ENCODE assay signal across 10 cellular contexts in the genomic region with DNA sequence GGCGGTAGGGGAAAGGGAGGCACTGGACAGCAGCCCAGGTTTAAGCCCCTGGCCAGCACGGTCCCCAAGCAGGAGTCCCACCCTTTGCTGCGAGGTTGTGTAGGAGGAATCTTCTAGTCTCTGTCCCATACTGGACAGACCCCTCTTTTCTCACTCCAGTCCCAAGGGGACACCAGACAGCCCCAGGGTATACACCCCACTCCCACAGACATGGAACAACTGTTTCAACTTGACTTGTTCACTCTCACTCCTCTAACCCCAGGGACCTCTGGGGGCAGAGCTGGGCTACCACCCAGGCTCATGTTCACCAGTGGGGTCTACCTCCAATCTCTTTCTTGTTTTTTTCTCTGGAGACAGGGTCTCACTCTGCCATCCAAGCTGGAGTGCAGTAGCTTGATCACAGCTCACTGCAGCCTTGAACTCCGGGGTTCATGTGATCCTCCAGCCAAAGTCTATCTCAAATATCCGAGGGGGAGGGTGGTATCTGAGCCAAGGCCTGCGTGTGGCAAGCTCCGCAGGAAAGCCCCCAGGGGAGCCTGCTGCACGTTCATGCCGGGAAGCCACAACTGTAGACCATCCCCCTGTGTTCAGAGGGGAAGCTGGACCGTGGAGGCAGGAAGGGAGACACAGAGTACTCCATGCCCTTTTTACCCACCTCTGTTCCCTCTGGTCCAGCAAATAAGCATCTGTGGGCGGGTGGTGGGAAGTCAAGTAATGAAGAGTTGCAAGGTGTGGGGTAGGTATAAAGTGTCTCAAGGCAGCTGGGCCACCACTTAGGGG. TPM values are rescaled to one million over a fixed set of nuclear protein-coding genes. Genes with fewer than 3 reads are reported as not detected.
DNase-seq lines count a peak whose midpoint lies in the region; ATAC-seq and TF ChIP-seq lines count a peak whose summit lies in the region.
"Had no signal": no experiment of that assay in that cellular context is flagged by ENCODE, and none has a peak within 500 bp of the region (broad histone marks: within the 10 kb centered on the region; RNA-seq: fewer than 3 reads in every experiment).

No MANE protein-coding gene starts in this region.

- H3F3A ChIP-seq in OCI-LY1 (ENCODE audit: insufficient read depth, low read length) (no peaks in the 10 kb centered on the region), smooth muscle cell (ENCODE audit: low read depth) (no peaks in the 10 kb centered on the region)

- H3K4me2 ChIP-seq in OCI-LY1 (ENCODE audit: low read length) (peak overlapping the region; percentile 94), parathyroid adenoma (ENCODE audit: low read length) (peak overlapping the region; percentile 100), smooth muscle cell (no peak overlapping the region)

- no peaks in the 10 kb centered on the region for H4K20me1 ChIP-seq in OCI-LY1 (ENCODE audit: insufficient read depth, low read length)
- peaks cover 12% of the 10 kb centered on the region for H4K20me1 ChIP-seq in smooth muscle cell (ENCODE audit: low read depth)

- H3K4me3 ChIP-seq in GM08714 (ENCODE audit: low read length) (peak overlapping the region; percentile 98), OCI-LY1 (ENCODE audit: low read depth, low read length, poor library complexity, severe bottlenecking) (peak overlapping the region; percentile 92), epithelial cell of proximal tubule (ENCODE audit: low read depth, low read length) (peak overlapping the region; percentile 68), parathyroid adenoma (ENCODE audit: low read depth, low read length) (peak overlapping the region; percentile 5), smooth muscle cell (no peak overlapping the region)
- H3K4me3 ChIP-seq: SJSA1 had no signal

- TF ChIP-seq CTCF in OCI-LY1 (IDR thresholded peaks at IDR 0.05; ENCODE audit: low read length) (no peak), epithelial cell of proximal tubule (conservative IDR thresholded peaks at IDR 0.05; ENCODE audit: low read depth, low read length) (no peak), parathyroid adenoma (IDR thresholded peaks at IDR 0.05) (no peak), smooth muscle cell (IDR thresholded peaks at IDR 0.05; ENCODE audit: borderline replicate concordance, insufficient read depth, poor library complexity, severe bottlenecking) (no peak)

- no peak for DNase-seq in epithelial cell of proximal tubule (ENCODE audit: low read depth)
- no peak for DNase-seq in mesenteric fat pad (ENCODE audit: low spot score)
- DNase-seq in HuH-7.5 (ENCODE audit: low spot score): no peak
- no peak for DNase-seq in smooth muscle cell (lab: John Stamatoyannopoulos, UW; ENCODE audit: unreplicated experiment)

- no peak overlapping the region for H2AFZ ChIP-seq in OCI-LY1 (ENCODE audit: low read length)
- no peak overlapping the region for H2AFZ ChIP-seq in parathyroid adenoma
- H2AFZ ChIP-seq in smooth muscle cell (ENCODE audit: low read depth): no peak overlapping the region

- H3K36me3 ChIP-seq in OCI-LY1 (ENCODE audit: insufficient read depth, low read length): peaks cover 35% of the 10 kb centered on the region
- no peaks in the 10 kb centered on the region for H3K36me3 ChIP-seq in parathyroid adenoma (ENCODE audit: control insufficient read depth, insufficient read depth, low read length)
- no peaks in the 10 kb centered on the region for H3K36me3 ChIP-seq in smooth muscle cell (ENCODE audit: low read depth)

- peak overlapping the region; percentile 88; the same call in 1 of the 2 replicates for H3K9ac ChIP-seq in OCI-LY1 (ENCODE audit: low read length)
- no peak overlapping the region for H3K9ac ChIP-seq in parathyroid adenoma
- H3K9ac ChIP-seq in smooth muscle cell (ENCODE audit: low read depth): no peak overlapping the region

- peaks cover 26% of the 10 kb centered on the region for H3K4me1 ChIP-seq in OCI-LY1 (ENCODE audit: insufficient read depth, low read length, severe bottlenecking)
- H3K4me1 ChIP-seq in parathyroid adenoma: no peaks in the 10 kb centered on the region
- H3K4me1 ChIP-seq in smooth muscle cell (ENCODE audit: low read depth): no peaks in the 10 kb centered on the region

- H3K9me3 ChIP-seq in OCI-LY1 (ENCODE audit: low read length) (no peaks in the 10 kb centered on the region), parathyroid adenoma (ENCODE audit: control insufficient read depth, low read length) (no peaks in the 10 kb centered on the region), smooth muscle cell (replicated peaks; ENCODE audit: low read depth) (no peaks in the 10 kb centered on the region)
- H3K9me3 ChIP-seq: body of pancreas, SJSA1 had no signal

- WGBS in smooth muscle cell (ENCODE audit: low lambda C conversion rate): 85% methylated on average over 11 of the region's 11 CpGs

- H3K27ac ChIP-seq in OCI-LY1 (ENCODE audit: low read depth, low read length, poor library complexity, severe bottlenecking) (peak overlapping the region; percentile 42), parathyroid adenoma (no peak overlapping the region), smooth muscle cell (ENCODE audit: low read depth) (no peak overlapping the region)
- H3K27ac ChIP-seq: SJSA1 had no signal

- H3K27me3 ChIP-seq in OCI-LY1 (ENCODE audit: insufficient read depth, low read length) (no peaks in the 10 kb centered on the region), parathyroid adenoma (ENCODE audit: control insufficient read depth, insufficient read depth, low read length) (no peaks in the 10 kb centered on the region), smooth muscle cell (ENCODE audit: low read depth) (no peaks in the 10 kb centered on the region)
- H3K27me3 ChIP-seq: body of pancreas, SJSA1 had no signal

- no peak for ATAC-seq in GM21423 (IDR thresholded peaks at IDR 0.05; ENCODE audit: unreplicated experiment)
- ATAC-seq: body of pancreas had no signal

- H3K9me2 ChIP-seq in OCI-LY1 (ENCODE audit: low read depth, low read length): no peaks in the 10 kb centered on the region

- peaks cover 10% of the 10 kb centered on the region for H3K79me2 ChIP-seq in OCI-LY1 (ENCODE audit: insufficient read depth, low read length)
- H3K79me2 ChIP-seq in parathyroid adenoma: no peaks in the 10 kb centered on the region
- H3K79me2 ChIP-seq in smooth muscle cell (ENCODE audit: low read depth): peaks cover 8% of the 10 kb centered on the region

RNA-seq across cellular contexts. Expression of gene PTGES2, which starts 1.8 kb away (rescaled TPM):
- 58.5 and 91.0 TPM in 2 replicates for total RNA-seq in epithelial cell of proximal tubule
- 59.5 TPM for total RNA-seq in mesenteric fat pad
- 20.7 and 31.5 TPM in 2 replicates for total RNA-seq in smooth muscle cell
- polyA plus RNA-seq in smooth muscle cell: 78.6 and 102 TPM in 2 replicates

RNA-seq across cellular contexts. Expression of gene LCN2, which starts 23.5 kb away (rescaled TPM):
- 45.7 and 106 TPM in 2 replicates for total RNA-seq in epithelial cell of proximal tubule
- 0.64 TPM for total RNA-seq in mesenteric fat pad
- not detected in 2 replicates for total RNA-seq in smooth muscle cell
- 0.38 TPM in 1 of 2 replicates, not detected in the other for polyA plus RNA-seq in smooth muscle cell
- total RNA-seq: SJSA1 had no signal

RNA-seq across cellular contexts. Expression of gene BBLN, which starts 34.3 kb away (rescaled TPM):
- 194 and 269 TPM in 2 replicates for total RNA-seq in epithelial cell of proximal tubule
- 63.7 TPM for total RNA-seq in mesenteric fat pad
- total RNA-seq in smooth muscle cell: 209 and 229 TPM in 2 replicates
- 119 and 133 TPM in 2 replicates for polyA plus RNA-seq in smooth muscle cell

RNA-seq across cellular contexts. Expression of gene SLC25A25, which starts 57.7 kb away (rescaled TPM):
- total RNA-seq in epithelial cell of proximal tubule (7.3 and 12.2 TPM in 2 replicates), mesenteric fat pad (89.5 TPM), smooth muscle cell (15.7 and 20.6 TPM in 2 replicates)
- 19.9 and 20.5 TPM in 2 replicates for polyA plus RNA-seq in smooth muscle cell

RNA-seq across cellular contexts. Expression of gene NAIF1, which starts 58.6 kb away (rescaled TPM):
- 7.0 and 9.0 TPM in 2 replicates for total RNA-seq in epithelial cell of proximal tubule
- 5.7 TPM for total RNA-seq in mesenteric fat pad
- 3.8 and 5.2 TPM in 2 replicates for total RNA-seq in smooth muscle cell
- 6.7 and 8.9 TPM in 2 replicates for polyA plus RNA-seq in smooth muscle cell

Comparison
In these comparisons a context has a peak if more than half of its experiments do, and no peak if none do; other contexts are left out.
1. RNA of gene LCN2, which starts 23.5 kb away (total RNA-seq): 45.7 to 106 TPM in epithelial cell of proximal tubule; 0.64 TPM in mesenteric fat pad (single experiment) and not detected in smooth muscle cell; every median in the first group is over 10 times any median in the second.